ENCODE assay signal across 13 cellular contexts in genomic region chr6:131023834-131024504, GRCh38. TPM values are rescaled to one million over a fixed set of nuclear protein-coding genes. Genes with fewer than 3 reads are reported as not detected.
DNase-seq lines count a peak whose midpoint lies in the region; ATAC-seq and TF ChIP-seq lines count a peak whose summit lies in the region.
"Had no signal": no experiment of that assay in that cellular context is flagged by ENCODE, and none has a peak within 500 bp of the region (broad histone marks: within the 10 kb centered on the region; RNA-seq: fewer than 3 reads in every experiment).

No MANE protein-coding gene starts in this region.

- H2AFZ ChIP-seq in Karpas-422 (ENCODE audit: low read length), result no peak overlapping the region

- H3K9me2 ChIP-seq in Karpas-422 (replicated peaks; ENCODE audit: insufficient read depth, low read length), result no peaks in the 10 kb centered on the region

- intact Hi-C loops in Calu3 (cut with micrococcal nuclease; ENCODE audit: unreplicated experiment), result no loop called here
- intact Hi-C loops in left colon (cut with DNase I, micrococcal nuclease), result no loop called here
- intact Hi-C loops in head of caudate nucleus (cut with DNase I), result no loop called here

- H3K4me3 ChIP-seq in Karpas-422 (ENCODE audit: low read length), result no peak overlapping the region

- no peak for TF ChIP-seq CTCF in Calu3 (IDR thresholded peaks at IDR 0.05; ENCODE audit: unreplicated experiment)

- no peaks in the 10 kb centered on the region for H3K36me3 Mint-ChIP-seq in Calu3 (ENCODE audit: insufficient read depth, unreplicated experiment)
- H3K36me3 Mint-ChIP-seq: naive thymus-derived CD4-positive, alpha-beta T cell had no signal

- H3K27ac ChIP-seq in Karpas-422 (ENCODE audit: low read length), result no peak overlapping the region

- H3K27ac Mint-ChIP-seq in Calu3 (ENCODE audit: unreplicated experiment), result peak overlapping the region; percentile 76
- H3K27ac Mint-ChIP-seq: naive thymus-derived CD4-positive, alpha-beta T cell had no signal

- ATAC-seq in HG02981 (IDR thresholded peaks at IDR 0.05; ENCODE audit: unreplicated experiment) (peak; percentile 21), left colon (peak; percentile 96), GM18511 (IDR thresholded peaks at IDR 0.05; ENCODE audit: unreplicated experiment) (no peak), GM19397 (IDR thresholded peaks at IDR 0.05; ENCODE audit: unreplicated experiment) (no peak)
- ATAC-seq: naive thymus-derived CD4-positive, alpha-beta T cell had no signal

- H3K9me3 Mint-ChIP-seq in Calu3 (ENCODE audit: low read depth, unreplicated experiment), result no peaks in the 10 kb centered on the region

- H3K9ac ChIP-seq in Karpas-422 (ENCODE audit: low read length), result no peak overlapping the region

- H3K4me2 ChIP-seq in Karpas-422 (ENCODE audit: low read depth, low read length, poor library complexity, severe bottlenecking), result no peak overlapping the region

- H3K36me3 ChIP-seq in Karpas-422 (ENCODE audit: insufficient read depth, low read length), result no peaks in the 10 kb centered on the region

- H3K79me2 ChIP-seq in Karpas-422 (ENCODE audit: low read length), result no peaks in the 10 kb centered on the region

- no peaks in the 10 kb centered on the region for H3K27me3 Mint-ChIP-seq in Calu3 (ENCODE audit: unreplicated experiment)
- H3K27me3 Mint-ChIP-seq: naive thymus-derived CD4-positive, alpha-beta T cell had no signal

- no peaks in the 10 kb centered on the region for H3K4me1 ChIP-seq in Karpas-422 (ENCODE audit: low read length)

- no peaks in the 10 kb centered on the region for H3K9me3 ChIP-seq in Karpas-422 (ENCODE audit: low read length)

- no TSS peak for BruUV-seq in Calu3 (replicated peaks; lab: Mats Ljungman, UMichigan)

- DNase-seq in Calu3 (peak; percentile 58), amniotic epithelial cell (ENCODE audit: low read depth) (peak; percentile 86), left colon (peak; percentile 16 to 37), head of caudate nucleus (no peak), Karpas-422 (no peak)
- DNase-seq: activated CD4-positive, alpha-beta T cell treated with anti-CD3 and anti-CD28 coated beads, Interleukin-2, amount 50 U/mL, for 48 hours; DMS79 treated with DMSO at 0.1 percent for 48 hours; naive thymus-derived CD4-positive, alpha-beta T cell; NCI-H1105; Right ventricle myocardium superior had no signal

- peak overlapping the region; percentile 49 for H3K4me3 Mint-ChIP-seq in Calu3 (ENCODE audit: low read depth, unreplicated experiment)
- H3K4me3 Mint-ChIP-seq: naive thymus-derived CD4-positive, alpha-beta T cell had no signal

- no peaks in the 10 kb centered on the region for H4K20me1 ChIP-seq in Karpas-422 (ENCODE audit: insufficient read depth, low read depth, low read length)

- H3K27me3 ChIP-seq in Karpas-422 (ENCODE audit: low read length), result no peaks in the 10 kb centered on the region

- CTCF ChIA-PET in Calu3 (lab: Charles Lee), result interaction anchor here (1.1 to 1.3 kb wide), 3 partner anchors 11 to 92 kb away, joined by 3 to 6 read pairs (median 4); no protein-coding TSS in a partner anchor

- peaks cover 49% of the 10 kb centered on the region for H3K4me1 Mint-ChIP-seq in Calu3 (ENCODE audit: low read depth, unreplicated experiment)

RNA-seq across cellular contexts. Expression of gene EPB41L2, which starts 39.1 kb away (rescaled TPM):
- 284 and 332 TPM in 2 replicates for total RNA-seq in Calu3 (2022)
- total RNA-seq in left colon, result 100 to 1,000 TPM in 1 of 2 donors, 10 to 100 TPM in 1; 77.7 to 104 TPM
- total RNA-seq in Karpas-422 (2014; rRNA removed; shearing (Covaris generic); ENCODE audit: low replicate concordance), result 1.7 and 3.7 TPM in 2 replicates

Comparison
In these comparisons a context has a peak if more than half of its experiments do, and no peak if none do; other contexts are left out.
1. DNase-seq: peak in Calu3 (single experiment), amniotic epithelial cell (single experiment) and left colon (2 of 2); none in head of caudate nucleus (0 of 42) and Karpas-422 (single experiment).
2. ATAC-seq: peak in HG02981 (single experiment) and left colon (single experiment); none in GM18511 (single experiment) and GM19397 (single experiment).
3. RNA of gene EPB41L2, which starts 39.1 kb away (total RNA-seq): 284 to 332 TPM in Calu3 and 77.7 to 104 TPM in left colon; 1.7 to 3.7 TPM in Karpas-422; every median in the first group is over 10 times any median in the second.